ENCODE assay signal across 20 cellular contexts in genomic region chr2:72077702-72078169, GRCh38.
DNase-seq lines count a peak whose midpoint lies in the region; ATAC-seq, FAIRE-seq and TF ChIP-seq lines count a peak whose summit lies in the region.
"Had no signal": no experiment of that assay in that cellular context is flagged by ENCODE, and none has a peak within 500 bp of the region (broad histone marks: within the 10 kb centered on the region; RNA-seq: fewer than 3 reads in every experiment).

No MANE protein-coding gene starts in this region.

- H3K27ac ChIP-seq in HepG2 (ENCODE audit: extremely low read length, insufficient read depth, low read length) = peak overlapping the region; percentile 55
- H3K27ac ChIP-seq: 22Rv1, BLaER1 had no signal

- in situ Hi-C loops in HepG2 (cut with HindIII; ENCODE audit: extremely low pct_ligation_motif_present, low pct_unique_long_range_greater_than_20kb) = no loop called here

- POLR2A ChIA-PET in HepG2 (lab: Yijun Ruan, JAX) = no interaction called here

- no peak for TF ChIP-seq POLR2A in HepG2 (IDR thresholded peaks at IDR 0.05; ENCODE audit: insufficient read depth in 1 of 2, low read depth in 2 of 2, low read length in 2 of 2)

- no peaks in the 10 kb centered on the region for H3K36me3 ChIP-seq in HepG2 (replicated peaks in 1 of 2; ENCODE audit: control insufficient read depth in 1 of 2, insufficient read depth in 2 of 2, low read length in 2 of 2)
- H3K36me3 ChIP-seq: BLaER1 had no signal

- H3K79me2 ChIP-seq in HepG2 (ENCODE audit: insufficient read depth, low read length) = no peaks in the 10 kb centered on the region

- DNase-seq in NCI-H748 (lab: John Stamatoyannopoulos, UW; ENCODE audit: unreplicated experiment) (peak; percentile 19), NCI-H748 treated with DMSO at 0.1 percent for 48 hours (lab: John Stamatoyannopoulos, UW) (no peak), SHP77 treated with DMSO at 0.1 percent for 48 hours (lab: John Stamatoyannopoulos, UW) (peak; percentile 41), HepG2 (ENCODE audit: low spot score) (peak; percentile 96), posterior cingulate gyrus (no peak), C1 segment of cervical spinal cord (lab: John Stamatoyannopoulos, UW) (no peak)
- no peak for DNase-seq in stimulated activated CD4-positive, alpha-beta T cell treated with anti-CD3 and anti-CD28 coated beads, Interleukin-12 subunit alpha, Interleukin-12 subunit beta, amount 100 ng/mL, for 4 hours
- no peak for DNase-seq in stimulated activated CD4-positive, alpha-beta T cell treated with anti-CD3 and anti-CD28 coated beads, Interleukin-15, amount 100 ng/mL, for 24 hours
- DNase-seq: AML-193; Calu3; CD4-positive, alpha-beta T cell; DMS 273 treated with DMSO at 0.1 percent for 48 hours; DMS79 treated with DMSO at 0.1 percent for 48 hours; EL; GDM1; GOT3; H9 had no signal

- H3K9ac ChIP-seq in HepG2 (ENCODE audit: insufficient read depth, low read depth, low read length) = 0 out of 2 replicates have a peak overlapping the region, but pooled peaks have one; percentile 1
- H3K9ac ChIP-seq: BLaER1 had no signal

- peaks cover 36% of the 10 kb centered on the region for H3K4me1 ChIP-seq in HepG2 (ENCODE audit: insufficient read depth, low read length)
- H3K4me1 ChIP-seq: BLaER1 had no signal

- no peak for TF ChIP-seq CTCF in HepG2 (CRISPR knock-in tag; IDR thresholded peaks at IDR 0.05)

- H2AFZ ChIP-seq in HepG2 (ENCODE audit: low read length) = no peak overlapping the region

- intact Hi-C loops in HepG2 (cut with micrococcal nuclease; ENCODE audit: unreplicated experiment) (no loop called here), posterior cingulate gyrus (cut with DNase I) (no loop called here)

- no peaks in the 10 kb centered on the region; the same call in 1 of the 2 replicates for H4K20me1 ChIP-seq in HepG2 (ENCODE audit: insufficient read depth, low read length)
- H4K20me1 ChIP-seq: BLaER1 had no signal

- TF ChIP-seq EP300 in HepG2 (IDR thresholded peaks at IDR 0.05; ENCODE audit: low read depth in 2 of 2, low read length in 2 of 2) (peak; percentile 80 to 96; a peak in 3 of 4 replicates), HepG2 (CRISPR knock-in tag; IDR thresholded peaks at IDR 0.05; ENCODE audit: borderline replicate concordance) (peak; percentile 87)

- H3K4me2 ChIP-seq in HepG2 (ENCODE audit: low read depth, low read length) = peak overlapping the region; percentile 78
- H3K4me2 ChIP-seq: BLaER1 had no signal

- peaks cover 6 to 74% of the 10 kb centered on the region in 2 experiments; a peak in 4 of 5 replicates for H3K27me3 ChIP-seq in HepG2 (ENCODE audit: control insufficient read depth in 1 of 2, insufficient read depth in 2 of 2, low read length in 2 of 2)
- H3K27me3 ChIP-seq: BLaER1 had no signal

- CTCF ChIA-PET in HepG2 (lab: Yijun Ruan, JAX; ENCODE audit: low intra/inter-chr PET ratio, low total read pairs) = no interaction called here

- FAIRE-seq in HepG2 (lab: Jason Lieb, UNC) = peak; percentile 83
- FAIRE-seq: GM19239 had no signal

- 9% methylated on average over 1 of the region's 1 CpG for WGBS in HepG2 (ENCODE audit: low lambda C conversion rate)

- 0 out of 2 replicates have a peak, but pooled peaks have one; percentile 3 for TF ChIP-seq RAD21 in HepG2 (CRISPR knock-in tag; IDR thresholded peaks at IDR 0.05)

- H3K4me3 ChIP-seq in HepG2 (replicated peaks in 1 of 3; ENCODE audit: insufficient read depth in 1 of 3, low read depth in 2 of 3, low read length in 3 of 3) = peak overlapping the region in 1 of 3 experiments; percentile 17; a peak in 3 of 6 replicates
- H3K4me3 ChIP-seq: BLaER1 had no signal

- BruUV-seq in HepG2 (replicated peaks; lab: Mats Ljungman, UMichigan) = no TSS peak

- peak; percentile 91 for ATAC-seq in HepG2

- peaks cover 16% of the 10 kb centered on the region for H3K9me3 ChIP-seq in HepG2 (ENCODE audit: low read length)

TF ChIP-seq in HepG2, 621 proteins besides CTCF, POLR2A, EP300 and RAD21 (continues in another document):
- TF ChIP-seq ZNF329 (CRISPR knock-in tag; IDR thresholded peaks at IDR 0.05; ENCODE audit: low read depth) (no peak), TEAD2 (CRISPR knock-in tag; IDR thresholded peaks at IDR 0.05) (no peak), ZNF281 (CRISPR knock-in tag; IDR thresholded peaks at IDR 0.05; ENCODE audit: borderline replicate concordance) (peak; percentile 84), MAFK (conservative IDR thresholded peaks at IDR 0.05 in 1 of 2, IDR thresholded peaks at IDR 0.05 in 1 of 2; ENCODE audit: low read length in 2 of 2) (no peak), ELF3 (CRISPR knock-in tag; IDR thresholded peaks at IDR 0.05) (peak; percentile 99), ZNF7 (CRISPR knock-in tag; IDR thresholded peaks at IDR 0.05) (no peak), NCOR1 (IDR thresholded peaks at IDR 0.05; ENCODE audit: borderline replicate concordance, low read length) (peak; percentile 95), ZNF337 (CRISPR knock-in tag; IDR thresholded peaks at IDR 0.05; ENCODE audit: borderline replicate concordance, low read depth) (no peak), RFXAP (CRISPR knock-in tag; IDR thresholded peaks at IDR 0.05; ENCODE audit: borderline replicate concordance) (no peak), ZNF496 (CRISPR knock-in tag; IDR thresholded peaks at IDR 0.05; ENCODE audit: insufficient replicate concordance) (no peak), SRSF4 (IDR thresholded peaks at IDR 0.05; ENCODE audit: low read depth, low read length, poor library complexity, severe bottlenecking) (no peak), MXI1 (IDR thresholded peaks at IDR 0.05; ENCODE audit: borderline replicate concordance, low read depth, low read length) (no peak), TOPORS (CRISPR knock-in tag; IDR thresholded peaks at IDR 0.05) (no peak), ZSCAN9 (CRISPR knock-in tag; IDR thresholded peaks at IDR 0.05; ENCODE audit: borderline replicate concordance) (peak; percentile 91), ZNF781 (CRISPR knock-in tag; IDR thresholded peaks at IDR 0.05; ENCODE audit: borderline replicate concordance, not compliant biosample characterization) (no peak), ZKSCAN1 (IDR thresholded peaks at IDR 0.05; ENCODE audit: low read length) (no peak), GLI4 (CRISPR knock-in tag; IDR thresholded peaks at IDR 0.05; ENCODE audit: borderline replicate concordance) (no peak), ZNF235 (CRISPR knock-in tag; IDR thresholded peaks at IDR 0.05; ENCODE audit: borderline replicate concordance) (no peak), ZNF263 (CRISPR knock-in tag; IDR thresholded peaks at IDR 0.05) (no peak), ZNF414 (CRISPR knock-in tag; IDR thresholded peaks at IDR 0.05) (peak; percentile 89), ZNF256 (CRISPR knock-in tag; conservative IDR thresholded peaks at IDR 0.05) (no peak), ZNF275 (CRISPR knock-in tag; IDR thresholded peaks at IDR 0.05; ENCODE audit: borderline replicate concordance) (no peak; the same call in 1 of the 2 replicates)

Comparison
In these comparisons a context has a peak if more than half of its experiments do, and no peak if none do; other contexts are left out.
1. DNase-seq: peak in NCI-H748 (single experiment), SHP77 treated with DMSO at 0.1 percent for 48 hours (single experiment) and HepG2 (single experiment); none in NCI-H748 treated with DMSO at 0.1 percent for 48 hours (single experiment), stimulated activated CD4-positive, alpha-beta T cell treated with anti-CD3 and anti-CD28 coated beads, Interleukin-12 subunit alpha, Interleukin-12 subunit beta, amount 100 ng/mL, for 4 hours (single experiment), stimulated activated CD4-positive, alpha-beta T cell treated with anti-CD3 and anti-CD28 coated beads, Interleukin-15, amount 100 ng/mL, for 24 hours (single experiment), posterior cingulate gyrus (0 of 10) and C1 segment of cervical spinal cord (0 of 14).